In genomic region chr20:35583636-35584560, GRCh38 we compare ENCODE assay signal across 20 cellular contexts. TPM values are rescaled to one million over a fixed set of nuclear protein-coding genes. Genes with fewer than 3 reads are reported as not detected.
"Had no signal": no experiment of that assay in that cellular context is flagged by ENCODE, and none has a peak within 500 bp of the region (broad histone marks: within the 10 kb centered on the region; RNA-seq: fewer than 3 reads in every experiment).

No MANE protein-coding gene starts in this region.

- H3K27ac Mint-ChIP-seq: activated B cell treated with CpG ODN at 0.5 μM for 24 hours; activated CD4-positive, alpha-beta T cell treated with anti-CD3 and anti-CD28 coated beads, Interleukin-2, amount 10 ng/mL, durations not matched to agents 7 days and 5 days; naive thymus-derived CD4-positive, alpha-beta T cell had no signal

- H3K4me1 ChIP-seq: ascending aorta, breast epithelium, gastrocnemius medialis, heart left ventricle, parathyroid adenoma, stomach, testis had no signal

- H3K9me3 ChIP-seq: gastrocnemius medialis, testis had no signal

- H3K4me3 Mint-ChIP-seq: activated B cell treated with CpG ODN at 0.5 μM for 24 hours; activated CD4-positive, alpha-beta T cell treated with anti-CD3 and anti-CD28 coated beads, Interleukin-2, amount 10 ng/mL, durations not matched to agents 7 days and 5 days; naive thymus-derived CD4-positive, alpha-beta T cell had no signal

- H3K27ac ChIP-seq: ascending aorta, breast epithelium, gastrocnemius medialis, heart left ventricle, parathyroid adenoma, skin epidermis, stomach, testis had no signal

- H3K36me3 ChIP-seq: ascending aorta, breast epithelium, gastrocnemius medialis, heart left ventricle had no signal

- H3K4me3 ChIP-seq: ascending aorta, breast epithelium, gastrocnemius medialis, heart left ventricle, skin epidermis, stomach, testis had no signal

- H3K36me3 Mint-ChIP-seq: naive thymus-derived CD4-positive, alpha-beta T cell had no signal

- ATAC-seq: gastrocnemius medialis; naive thymus-derived CD4-positive, alpha-beta T cell had no signal

- DNase-seq: activated B cell treated with CpG ODN at 0.5 μM for 24 hours; activated CD4-positive, alpha-beta T cell treated with anti-CD3 and anti-CD28 coated beads, Interleukin-2, amount 10 ng/mL, durations not matched to agents 7 days and 5 days; activated CD8-positive, alpha-beta memory T cell treated with anti-CD3 and anti-CD28 coated beads, Interleukin-2, amount 50 U/mL, for 48 hours; gastrocnemius medialis; heart left ventricle; naive thymus-derived CD4-positive, alpha-beta T cell; stimulated activated CD4-positive, alpha-beta T cell treated with anti-CD3 and anti-CD28 coated beads, Interleukin-4, amount 100 ng/mL, for 4 hours; stimulated activated CD8-positive, alpha-beta memory T cell treated with anti-CD3 and anti-CD28 coated beads, Interleukin-4, amount 100 ng/mL, for 48 hours; stomach; T-helper 2 cell; testis had no signal

- H3K9ac ChIP-seq: parathyroid adenoma had no signal

- H3K27me3 ChIP-seq: ascending aorta, breast epithelium, gastrocnemius medialis, heart left ventricle, stomach, testis had no signal

- H3K4me1 Mint-ChIP-seq: activated B cell treated with CpG ODN at 0.5 μM for 24 hours; activated CD4-positive, alpha-beta T cell treated with anti-CD3 and anti-CD28 coated beads, Interleukin-2, amount 10 ng/mL, durations not matched to agents 7 days and 5 days had no signal

RNA-seq across cellular contexts. Expression of gene SPAG4, which starts 31.7 kb away (rescaled TPM):
- polyA plus RNA-seq: naive thymus-derived CD4-positive, alpha-beta T cell had no signal

RNA-seq across cellular contexts. Expression of gene C20orf173, which starts 54.4 kb away (rescaled TPM):
- total RNA-seq: activated B cell treated with CpG ODN at 0.5 μM for 24 hours; activated CD4-positive, alpha-beta T cell treated with anti-CD3 and anti-CD28 coated beads, Interleukin-2, amount 10 ng/mL, durations not matched to agents 7 days and 5 days; ascending aorta; breast epithelium; dermis microvascular lymphatic vessel endothelial cell; epithelial cell of proximal tubule; gastrocnemius medialis; heart left ventricle; mononuclear cell; naive thymus-derived CD4-positive, alpha-beta T cell; renal cortical epithelial cell; stomach; urinary bladder had no signal
- polyA plus RNA-seq: heart left ventricle; naive thymus-derived CD4-positive, alpha-beta T cell; stomach; urinary bladder had no signal
